ENCODE assay signal across 25 cellular contexts in the genomic region with DNA sequence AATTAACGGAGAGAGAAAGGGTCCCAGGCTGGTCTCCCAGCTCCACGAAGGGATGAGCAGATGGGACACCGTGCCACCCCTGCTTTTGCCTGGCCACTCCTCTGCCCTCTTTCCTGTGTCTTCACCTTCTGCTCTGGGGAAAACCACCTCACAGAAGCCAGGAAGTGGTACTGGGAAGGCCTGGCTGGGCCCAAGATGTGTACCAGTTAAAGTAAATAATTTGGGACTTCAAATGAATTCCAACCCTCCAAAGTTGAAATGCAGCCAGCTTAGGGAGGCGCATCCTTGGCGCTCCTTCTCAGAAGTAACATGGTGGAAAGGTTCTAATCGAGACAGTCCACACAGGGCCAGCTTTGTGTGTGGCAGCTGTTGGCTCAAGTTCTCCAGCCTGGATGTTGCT.
"Had no signal": no experiment of that assay in that cellular context is flagged by ENCODE, and none has a peak within 500 bp of the region (broad histone marks: within the 10 kb centered on the region; RNA-seq: fewer than 3 reads in every experiment).

No MANE protein-coding gene starts in this region.

- H3K27ac ChIP-seq: left lung, lower lobe of right lung, pancreas, right atrium auricular region, right lobe of liver, tibial nerve, uterus had no signal

- H3K36me3 Mint-ChIP-seq: naive thymus-derived CD8-positive, alpha-beta T cell; type B pancreatic cell had no signal

- ATAC-seq: left colon; left lung; lower lobe of right lung; naive thymus-derived CD8-positive, alpha-beta T cell; pancreas; right lobe of liver; stimulated activated memory B cell treated with anti-CD40 and anti-IgM and Interleukin-4, amounts not matched to agents 10 μg/mL and 1 μg/mL and 100 μg/mL, for 72 hours; stimulated activated naive CD8-positive, alpha-beta T cell treated with anti-CD3 and anti-CD28 coated beads, Interleukin-15, amount 100 ng/mL, for 72 hours had no signal

- H3K9me3 ChIP-seq: left lung, lower lobe of right lung, pancreas, right atrium auricular region, right lobe of liver, tibial nerve, uterus had no signal

- DNase-seq: hippocampal formation; kidney glomerular epithelial cell; left colon; left lung; lower lobe of right lung; mammary epithelial cell; mesenchymal stem cell; naive thymus-derived CD8-positive, alpha-beta T cell; nucleus accumbens; pancreas; posterior cingulate gyrus; right lobe of liver; stimulated activated CD4-positive, alpha-beta T cell treated with anti-CD3 and anti-CD28 coated beads, Interleukin-1b, Interleukin-23, amount 100 ng/mL, for 48 hours; stimulated activated CD4-positive, alpha-beta T cell treated with anti-CD3 and anti-CD28 coated beads, Interleukin-2, amount 100 ng/mL, for 48 hours; stimulated activated CD4-positive, alpha-beta T cell treated with anti-CD3 and anti-CD28 coated beads, Interleukin-4, amount 100 ng/mL, for 4 hours; stimulated activated CD8-positive, alpha-beta memory T cell treated with anti-CD3 and anti-CD28 coated beads, Interleukin-4, amount 100 ng/mL, for 48 hours; stimulated activated naive CD4-positive, alpha-beta T cell treated with Interleukin-2 at 50 U/mL for 16 hours; stimulated activated naive CD8-positive, alpha-beta T cell treated with anti-CD3 and anti-CD28 coated beads, Interleukin-15, amount 100 ng/mL, for 72 hours; substantia nigra; uterus had no signal

- H3K27ac Mint-ChIP-seq: naive thymus-derived CD8-positive, alpha-beta T cell; stimulated activated memory B cell treated with anti-CD40 and anti-IgM and Interleukin-4, amounts not matched to agents 10 μg/mL and 1 μg/mL and 100 μg/mL, for 72 hours; type B pancreatic cell had no signal

- H3K36me3 ChIP-seq: left lung, lower lobe of right lung, right atrium auricular region, right lobe of liver, tibial nerve, uterus had no signal

- H3K4me3 ChIP-seq: left lung, lower lobe of right lung, pancreas, right atrium auricular region, right lobe of liver, smooth muscle cell, tibial nerve, uterus had no signal

- H3K4me1 ChIP-seq: left lung, lower lobe of right lung, right atrium auricular region, tibial nerve, uterus had no signal

- H3K4me3 Mint-ChIP-seq: naive thymus-derived CD8-positive, alpha-beta T cell; stimulated activated memory B cell treated with anti-CD40 and anti-IgM and Interleukin-4, amounts not matched to agents 10 μg/mL and 1 μg/mL and 100 μg/mL, for 72 hours; stimulated activated naive CD8-positive, alpha-beta T cell treated with anti-CD3 and anti-CD28 coated beads, Interleukin-15, amount 100 ng/mL, for 72 hours; type B pancreatic cell had no signal

- H3K27me3 Mint-ChIP-seq: stimulated activated memory B cell treated with anti-CD40 and anti-IgM and Interleukin-4, amounts not matched to agents 10 μg/mL and 1 μg/mL and 100 μg/mL, for 72 hours; stimulated activated naive CD8-positive, alpha-beta T cell treated with anti-CD3 and anti-CD28 coated beads, Interleukin-15, amount 100 ng/mL, for 72 hours; type B pancreatic cell had no signal

- H3K9me3 Mint-ChIP-seq: naive thymus-derived CD8-positive, alpha-beta T cell; stimulated activated memory B cell treated with anti-CD40 and anti-IgM and Interleukin-4, amounts not matched to agents 10 μg/mL and 1 μg/mL and 100 μg/mL, for 72 hours; stimulated activated naive CD8-positive, alpha-beta T cell treated with anti-CD3 and anti-CD28 coated beads, Interleukin-15, amount 100 ng/mL, for 72 hours; type B pancreatic cell had no signal

- H3K27me3 ChIP-seq: left lung, pancreas, right atrium auricular region, right lobe of liver, tibial nerve, uterus had no signal

- H3K4me1 Mint-ChIP-seq: naive thymus-derived CD8-positive, alpha-beta T cell; stimulated activated memory B cell treated with anti-CD40 and anti-IgM and Interleukin-4, amounts not matched to agents 10 μg/mL and 1 μg/mL and 100 μg/mL, for 72 hours; stimulated activated naive CD8-positive, alpha-beta T cell treated with anti-CD3 and anti-CD28 coated beads, Interleukin-15, amount 100 ng/mL, for 72 hours had no signal
